In genomic region chr2:189661957-189662321, GRCh38 we compare ENCODE assay signal across 1 cellular context.
TF ChIP-seq lines count a peak whose summit lies in the region.

No MANE protein-coding gene starts in this region.

TF ChIP-seq in IMR-90, 13 proteins besides CTCF, POLR2A, EP300 and RAD21:
- no peak for TF ChIP-seq MXI1 (IDR thresholded peaks at IDR 0.05; ENCODE audit: borderline replicate concordance, low read depth, low read length)
- TF ChIP-seq RCOR1 (IDR thresholded peaks at IDR 0.05; ENCODE audit: insufficient replicate concordance, low read length): no peak
- TF ChIP-seq RFX5 (IDR thresholded peaks at IDR 0.05; ENCODE audit: low read depth, low read length): no peak
- no peak for TF ChIP-seq CEBPB (IDR thresholded peaks at IDR 0.05; ENCODE audit: low read depth, low read length)
- TF ChIP-seq MAFK (IDR thresholded peaks at IDR 0.05; ENCODE audit: low read depth, low read length): no peak
- TF ChIP-seq BHLHE40 (IDR thresholded peaks at IDR 0.05; ENCODE audit: low read depth, low read length): no peak
- TF ChIP-seq USF2 (IDR thresholded peaks at IDR 0.05; ENCODE audit: low read depth, low read length): no peak
- TF ChIP-seq FOS (IDR thresholded peaks at IDR 0.05; ENCODE audit: low read depth, low read length): no peak
- TF ChIP-seq NFE2L2 (IDR thresholded peaks at IDR 0.05; ENCODE audit: low read depth, low read length): no peak
- no peak for TF ChIP-seq MAZ (IDR thresholded peaks at IDR 0.05; ENCODE audit: borderline replicate concordance, low read depth, low read length)
- no peak for TF ChIP-seq CHD1 (IDR thresholded peaks at IDR 0.05; ENCODE audit: low read depth, low read length)
- no peak for TF ChIP-seq ELK1 (IDR thresholded peaks at IDR 0.05; ENCODE audit: borderline replicate concordance, low read depth, low read length)
- no peak for TF ChIP-seq SMC3 (IDR thresholded peaks at IDR 0.05; ENCODE audit: low read depth, low read length)
TF ChIP-seq in IMR-90: peak in this region for 0.
